ENCODE assay signal across 9 cellular contexts in genomic region chr6:158630944-158631616, GRCh38. TPM values are rescaled to one million over a fixed set of nuclear protein-coding genes. Genes with fewer than 3 reads are reported as not detected.
DNase-seq lines count a peak whose midpoint lies in the region; ATAC-seq and TF ChIP-seq lines count a peak whose summit lies in the region.
"Had no signal": no experiment of that assay in that cellular context is flagged by ENCODE, and none has a peak within 500 bp of the region (broad histone marks: within the 10 kb centered on the region; RNA-seq: fewer than 3 reads in every experiment).

No MANE protein-coding gene starts in this region.

- H3K27ac ChIP-seq in psoas muscle (peak overlapping the region; percentile 81), MM.1S (ENCODE audit: low read length) (no peak overlapping the region)
- H3K27ac ChIP-seq: SK-N-MC had no signal

- in situ Hi-C loops in GM13976 (cut with MboI; ENCODE audit: low sequenced_read_pairs, unreplicated experiment): no loop called here

- intact Hi-C loops in Right ventricle myocardium superior (cut with DNase I): no loop called here
- intact Hi-C loops in psoas muscle (cut with DNase I): no loop called here

- no peak overlapping the region for H3K4me3 ChIP-seq in psoas muscle
- no peak overlapping the region for H3K4me3 ChIP-seq in MM.1S (ENCODE audit: low read length)
- H3K4me3 ChIP-seq: SK-N-MC had no signal

- H3K4me1 Mint-ChIP-seq in activated T-helper 17 cell treated with anti-CD3 and anti-CD28 coated beads, Interleukin-2, amount 50 U/mL, for 72 hours: peaks cover 26% of the 10 kb centered on the region

- H3K4me2 ChIP-seq in MM.1S (ENCODE audit: low read depth, low read length): no peak overlapping the region

- H3K27me3 ChIP-seq in psoas muscle (ENCODE audit: insufficient read depth in 3 of 3, low read length in 2 of 3): no peaks in the 10 kb centered on the region
- no peaks in the 10 kb centered on the region for H3K27me3 ChIP-seq in MM.1S (replicated peaks; ENCODE audit: insufficient read depth, low read length)

- TF ChIP-seq CTCF in GM13976 (IDR thresholded peaks at IDR 0.05; ENCODE audit: borderline replicate concordance, control extremely low read depth, extremely low read depth, insufficient read depth, missing control alignments) (no peak), psoas muscle (IDR thresholded peaks at IDR 0.05) (peak; percentile 5), MM.1S (IDR thresholded peaks at IDR 0.05; ENCODE audit: low read length) (no peak)

- H3K27me3 Mint-ChIP-seq in activated T-helper 17 cell treated with anti-CD3 and anti-CD28 coated beads, Interleukin-2, amount 50 U/mL, for 72 hours: no peaks in the 10 kb centered on the region

- no peak overlapping the region for H2AFZ ChIP-seq in MM.1S (ENCODE audit: low read length)

- WGBS in psoas muscle, 3 donors: 52 to 74% (median 52%) methylated on average over 19 of the region's 19 CpGs

- H3K9ac ChIP-seq in MM.1S (ENCODE audit: low read length): no peak overlapping the region

- H3K4me1 ChIP-seq in psoas muscle: peaks cover 27% of the 10 kb centered on the region
- no peaks in the 10 kb centered on the region for H3K4me1 ChIP-seq in MM.1S (ENCODE audit: low read length)

- H4K20me1 ChIP-seq in MM.1S (ENCODE audit: insufficient read depth, low read length): no peaks in the 10 kb centered on the region

- H3K9me3 ChIP-seq in psoas muscle (no peaks in the 10 kb centered on the region), MM.1S (replicated peaks; ENCODE audit: insufficient read depth, low read length) (no peaks in the 10 kb centered on the region)

- H3F3A ChIP-seq in MM.1S (ENCODE audit: insufficient read depth, low read length): no peaks in the 10 kb centered on the region

- H3K36me3 ChIP-seq in psoas muscle (ENCODE audit: insufficient read depth in 1 of 2, low read depth in 1 of 2) (peaks cover 0 to 33% of the 10 kb centered on the region in 2 donors), MM.1S (replicated peaks; ENCODE audit: insufficient read depth, low read length) (no peaks in the 10 kb centered on the region)

- H3K9me2 ChIP-seq in MM.1S (replicated peaks; ENCODE audit: insufficient read depth, low read length): no peaks in the 10 kb centered on the region

- ATAC-seq in activated T-helper 17 cell treated with anti-CD3 and anti-CD28 coated beads, Interleukin-2, amount 50 U/mL, for 72 hours (replicated peaks): no peak
- ATAC-seq in Right ventricle myocardium superior (ENCODE audit: poor library complexity): peak; percentile 58
- ATAC-seq in psoas muscle: peak in 3 of 4 donors; percentile 13 to 23 (median 15)
- no peak for ATAC-seq in GM18907 (IDR thresholded peaks at IDR 0.05; ENCODE audit: unreplicated experiment)

- H3K4me3 Mint-ChIP-seq in activated T-helper 17 cell treated with anti-CD3 and anti-CD28 coated beads, Interleukin-2, amount 50 U/mL, for 72 hours: no peak overlapping the region

- peak; percentile 17 for DNase-seq in GM13976 (ENCODE audit: low spot score)
- DNase-seq in Right ventricle myocardium superior: peak; percentile 85
- peak; percentile 66 to 74 for DNase-seq in psoas muscle
- DNase-seq in MM.1S: no peak
- no peak for DNase-seq in H4 (ENCODE audit: low spot score)
- DNase-seq in amygdala (lab: John Stamatoyannopoulos, UW): no peak

- H3K79me2 ChIP-seq in MM.1S (ENCODE audit: low read length): no peaks in the 10 kb centered on the region

- H3K27ac Mint-ChIP-seq in activated T-helper 17 cell treated with anti-CD3 and anti-CD28 coated beads, Interleukin-2, amount 50 U/mL, for 72 hours: peak overlapping the region; percentile 85

- peaks cover 92% of the 10 kb centered on the region for H3K36me3 Mint-ChIP-seq in activated T-helper 17 cell treated with anti-CD3 and anti-CD28 coated beads, Interleukin-2, amount 50 U/mL, for 72 hours (ENCODE audit: low read depth)

- H3K9me3 Mint-ChIP-seq in activated T-helper 17 cell treated with anti-CD3 and anti-CD28 coated beads, Interleukin-2, amount 50 U/mL, for 72 hours: no peaks in the 10 kb centered on the region

RNA-seq across cellular contexts. Expression of gene DYNLT1, which starts 13.5 kb away (rescaled TPM):
- 10 to 100 TPM; 82.3 to 89.8 TPM for total RNA-seq in activated T-helper 17 cell treated with anti-CD3 and anti-CD28 coated beads, Interleukin-2, amount 50 U/mL, for 72 hours
- total RNA-seq in Right ventricle myocardium superior (128 TPM), psoas muscle (100 to 1,000 TPM; 112 to 146 (median 135) TPM)
- polyA plus RNA-seq in psoas muscle: 100 to 1,000 TPM; 150 to 202 (median 177) TPM
- 40.1 and 58.7 TPM in 2 replicates for total RNA-seq in H4 (2014; rRNA removed; shearing (Covaris generic))

RNA-seq across cellular contexts. Expression of gene SYTL3, which starts 18.8 kb away (rescaled TPM):
- 100 to 1,000 TPM; 118 to 331 TPM for total RNA-seq in activated T-helper 17 cell treated with anti-CD3 and anti-CD28 coated beads, Interleukin-2, amount 50 U/mL, for 72 hours
- total RNA-seq in Right ventricle myocardium superior: 11.7 TPM
- 10 to 100 TPM in 2 of 4 donors, 1 to 10 TPM in 2; 1.9 to 17.3 (median 11.0) TPM for total RNA-seq in psoas muscle
- polyA plus RNA-seq in psoas muscle: 1 to 10 TPM; 1.7 to 4.1 (median 2.2) TPM
- 1.0 TPM in 1 of 2 replicates, not detected in the other for total RNA-seq in H4 (2014; rRNA removed; shearing (Covaris generic))

Comparison
In these comparisons a context has a peak if more than half of its experiments do, and no peak if none do; other contexts are left out.
1. DNase-seq: peak in GM13976 (single experiment), Right ventricle myocardium superior (single experiment) and psoas muscle (2 of 2); none in MM.1S (single experiment), H4 (single experiment) and amygdala (0 of 56).
2. ATAC-seq: peak in Right ventricle myocardium superior (single experiment) and psoas muscle (3 of 4); none in activated T-helper 17 cell treated with anti-CD3 and anti-CD28 coated beads, Interleukin-2, amount 50 U/mL, for 72 hours (single experiment) and GM18907 (single experiment).